2 cellular contexts compared by ENCODE assay signal in genomic region chr2:95526360-95527341, GRCh38.
TF ChIP-seq lines count a peak whose summit lies in the region.

No MANE protein-coding gene starts in this region.

TF ChIP-seq in liver, 16 proteins besides CTCF, POLR2A, EP300 and RAD21 (continued from another document):
- TF ChIP-seq ATF3 (IDR thresholded peaks at IDR 0.05) (no peak), TAF1 (conservative IDR thresholded peaks at IDR 0.05) (peak; percentile 83), GABPA (IDR thresholded peaks at IDR 0.05 in 1 of 2, conservative IDR thresholded peaks at IDR 0.05 in 1 of 2) (peak in 1 of 2 donors; percentile 88), FOXA1 (IDR thresholded peaks at IDR 0.05) (no peak), JUND (IDR thresholded peaks at IDR 0.05) (no peak), RXRA (IDR thresholded peaks at IDR 0.05) (no peak), REST (IDR thresholded peaks at IDR 0.05) (peak; percentile 67), ZBTB33 (IDR thresholded peaks at IDR 0.05) (no peak), NR2F2 (IDR thresholded peaks at IDR 0.05) (no peak)

TF ChIP-seq in HepG2, 621 proteins besides CTCF, POLR2A, EP300 and RAD21 (continued from another document):
- no peak for TF ChIP-seq ZNF710 (CRISPR knock-in tag; IDR thresholded peaks at IDR 0.05; ENCODE audit: borderline replicate concordance)
- TF ChIP-seq ZNF44 (CRISPR knock-in tag; IDR thresholded peaks at IDR 0.05) = no peak
- no peak for TF ChIP-seq BCL3 (CRISPR knock-in tag; IDR thresholded peaks at IDR 0.05)
- no peak for TF ChIP-seq GZF1 (CRISPR knock-in tag; IDR thresholded peaks at IDR 0.05)
- TF ChIP-seq TIGD3 (CRISPR knock-in tag; IDR thresholded peaks at IDR 0.05; ENCODE audit: borderline replicate concordance) = no peak
- TF ChIP-seq ZNF407 (CRISPR knock-in tag; IDR thresholded peaks at IDR 0.05; ENCODE audit: not compliant biosample characterization) = no peak
- TF ChIP-seq CEBPG (CRISPR knock-in tag; IDR thresholded peaks at IDR 0.05) = no peak
- TF ChIP-seq E2F1 (CRISPR knock-in tag; IDR thresholded peaks at IDR 0.05) = no peak
- TF ChIP-seq CHCHD3 (CRISPR knock-in tag; IDR thresholded peaks at IDR 0.05) = no peak
- TF ChIP-seq MXD4 (CRISPR knock-in tag; IDR thresholded peaks at IDR 0.05) = no peak
- TF ChIP-seq MYNN (CRISPR knock-in tag; IDR thresholded peaks at IDR 0.05; ENCODE audit: low read depth) = no peak
- no peak for TF ChIP-seq TCF7 (IDR thresholded peaks at IDR 0.05; ENCODE audit: low read depth)
- no peak for TF ChIP-seq FOXP4 (CRISPR knock-in tag; IDR thresholded peaks at IDR 0.05)
- no peak for TF ChIP-seq AHR (CRISPR knock-in tag; IDR thresholded peaks at IDR 0.05)
